In the genomic region with DNA sequence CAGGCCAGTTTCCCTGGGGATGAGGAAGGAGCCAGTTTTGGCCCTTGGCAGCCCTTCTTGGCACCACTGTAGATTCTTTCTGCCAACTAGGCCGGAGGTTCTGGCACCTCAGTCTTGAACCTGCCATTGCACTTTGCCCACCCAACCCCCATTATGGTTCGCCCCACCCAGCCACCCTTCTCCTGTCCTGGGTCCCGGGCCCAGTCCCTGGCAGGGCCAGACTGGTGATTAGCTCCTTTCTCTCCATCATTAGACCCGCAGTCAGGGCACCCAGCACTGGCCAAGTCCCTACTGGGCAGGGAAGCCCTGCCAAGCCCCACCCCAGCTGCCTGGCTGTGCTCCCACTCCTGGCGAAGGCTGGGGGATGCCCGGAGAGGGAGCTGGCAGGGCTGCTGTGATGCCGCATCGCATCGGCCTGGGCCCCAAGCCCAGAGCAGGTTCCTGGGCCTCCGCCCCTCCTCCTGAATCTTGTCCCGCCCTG, we compare ENCODE assay signal across 14 cellular contexts. TPM values are rescaled to one million over a fixed set of nuclear protein-coding genes. Genes with fewer than 3 reads are reported as not detected.
DNase-seq lines count a peak whose midpoint lies in the region; ATAC-seq, FAIRE-seq and TF ChIP-seq lines count a peak whose summit lies in the region.
"Had no signal": no experiment of that assay in that cellular context is flagged by ENCODE, and none has a peak within 500 bp of the region (broad histone marks: within the 10 kb centered on the region; RNA-seq: fewer than 3 reads in every experiment).

No MANE protein-coding gene starts in this region.

- no peaks in the 10 kb centered on the region for H3K4me1 Mint-ChIP-seq in activated naive CD4-positive, alpha-beta T cell treated with anti-CD3 and anti-CD28 coated beads for 36 hours (ENCODE audit: low read depth)
- peaks cover 7% of the 10 kb centered on the region for H3K4me1 Mint-ChIP-seq in stimulated activated memory B cell treated with anti-CD40 and anti-IgM and Interleukin-4, amounts not matched to agents 10 μg/mL and 1 μg/mL and 100 μg/mL, for 72 hours
- H3K4me1 Mint-ChIP-seq: activated CD4-positive, alpha-beta T cell treated with anti-CD3 and anti-CD28 coated beads, Interleukin-2, amount 10 ng/mL, durations not matched to agents 24 days and 14 days had no signal

- H3K27ac Mint-ChIP-seq in activated naive CD4-positive, alpha-beta T cell treated with anti-CD3 and anti-CD28 coated beads for 36 hours = no peak overlapping the region
- H3K27ac Mint-ChIP-seq in stimulated activated memory B cell treated with anti-CD40 and anti-IgM and Interleukin-4, amounts not matched to agents 10 μg/mL and 1 μg/mL and 100 μg/mL, for 72 hours = no peak overlapping the region
- H3K27ac Mint-ChIP-seq: activated CD4-positive, alpha-beta T cell treated with anti-CD3 and anti-CD28 coated beads, Interleukin-2, amount 10 ng/mL, durations not matched to agents 24 days and 14 days; T-helper 17 cell had no signal

- intact Hi-C loops in PC-3 (cut with micrococcal nuclease) = no loop called here
- intact Hi-C loops in activated naive CD4-positive, alpha-beta T cell treated with anti-CD3 and anti-CD28 coated beads for 36 hours (cut with micrococcal nuclease) = no loop called here

- no peak overlapping the region for H3K4me2 ChIP-seq in PC-3 (ENCODE audit: low read length)
- H3K4me2 ChIP-seq: KMS-11, PC-9 had no signal

- peak in 1 of 2 donors; percentile 53 for TF ChIP-seq EP300 in tibial nerve (IDR thresholded peaks at IDR 0.05)

- H3K27me3 ChIP-seq in PC-3 (ENCODE audit: low read length) = no peaks in the 10 kb centered on the region
- H3K27me3 ChIP-seq in tibial nerve = peaks cover 0 to 5% of the 10 kb centered on the region in 2 donors

- H3K4me3 ChIP-seq in PC-3 (ENCODE audit: low read length) (no peak overlapping the region), tibial nerve (no peak overlapping the region)
- H3K4me3 ChIP-seq: PC-9, upper lobe of left lung had no signal

- no peaks in the 10 kb centered on the region for H3K79me2 ChIP-seq in PC-3 (ENCODE audit: low read length)

- H3K9me2 ChIP-seq in PC-3 (replicated peaks; ENCODE audit: low read length) = no peaks in the 10 kb centered on the region

- 47 to 48% methylated on average over 9 to 11 of the region's 11 CpGs for WGBS in tibial nerve, 2 donors

- no peak overlapping the region for H3K9ac ChIP-seq in PC-3 (ENCODE audit: low read length)
- H3K9ac ChIP-seq: KMS-11 had no signal

- no peak overlapping the region for H3K4me3 Mint-ChIP-seq in activated naive CD4-positive, alpha-beta T cell treated with anti-CD3 and anti-CD28 coated beads for 36 hours
- no peak overlapping the region for H3K4me3 Mint-ChIP-seq in stimulated activated memory B cell treated with anti-CD40 and anti-IgM and Interleukin-4, amounts not matched to agents 10 μg/mL and 1 μg/mL and 100 μg/mL, for 72 hours
- H3K4me3 Mint-ChIP-seq: activated CD4-positive, alpha-beta T cell treated with anti-CD3 and anti-CD28 coated beads, Interleukin-2, amount 10 ng/mL, durations not matched to agents 24 days and 14 days; T-helper 17 cell had no signal

- TF ChIP-seq POLR2A in tibial nerve (IDR thresholded peaks at IDR 0.05) = no peak

- no peak for FAIRE-seq in frontal cortex (lab: Jason Lieb, UNC)

- no peaks in the 10 kb centered on the region for H3K9me3 Mint-ChIP-seq in activated naive CD4-positive, alpha-beta T cell treated with anti-CD3 and anti-CD28 coated beads for 36 hours
- H3K9me3 Mint-ChIP-seq in stimulated activated memory B cell treated with anti-CD40 and anti-IgM and Interleukin-4, amounts not matched to agents 10 μg/mL and 1 μg/mL and 100 μg/mL, for 72 hours = no peaks in the 10 kb centered on the region
- H3K9me3 Mint-ChIP-seq: activated CD4-positive, alpha-beta T cell treated with anti-CD3 and anti-CD28 coated beads, Interleukin-2, amount 10 ng/mL, durations not matched to agents 24 days and 14 days had no signal

- H3K36me3 Mint-ChIP-seq in activated naive CD4-positive, alpha-beta T cell treated with anti-CD3 and anti-CD28 coated beads for 36 hours (ENCODE audit: low read depth) = no peaks in the 10 kb centered on the region
- no peaks in the 10 kb centered on the region for H3K36me3 Mint-ChIP-seq in stimulated activated memory B cell treated with anti-CD40 and anti-IgM and Interleukin-4, amounts not matched to agents 10 μg/mL and 1 μg/mL and 100 μg/mL, for 72 hours

- H3K27ac ChIP-seq in PC-3 (ENCODE audit: low read length) = no peak overlapping the region
- peak overlapping the region; percentile 11 to 87 (median 76) for H3K27ac ChIP-seq in tibial nerve
- H3K27ac ChIP-seq: KMS-11, PC-9, upper lobe of left lung had no signal

- H3K36me3 ChIP-seq in PC-3 (ENCODE audit: low read depth, low read length) (no peaks in the 10 kb centered on the region), tibial nerve (no peaks in the 10 kb centered on the region)
- H3K36me3 ChIP-seq: upper lobe of left lung had no signal

- no peak overlapping the region for H2AFZ ChIP-seq in PC-3 (ENCODE audit: low read length)
- H2AFZ ChIP-seq: PC-9 had no signal

- no peaks in the 10 kb centered on the region for H3F3A ChIP-seq in PC-3 (ENCODE audit: low read length, unreplicated experiment)

- TF ChIP-seq CTCF in PC-3 (conservative IDR thresholded peaks at IDR 0.05; ENCODE audit: low read depth, low read length) = no peak
- no peak for TF ChIP-seq CTCF in tibial nerve (IDR thresholded peaks at IDR 0.05)

- POLR2A ChIA-PET in PC-3 (lab: Charles Lee; ENCODE audit: unreplicated experiment) = no interaction called here

- peak; percentile 25 for ATAC-seq in PC-3
- no peak for ATAC-seq in stimulated activated memory B cell treated with anti-CD40 and anti-IgM and Interleukin-4, amounts not matched to agents 10 μg/mL and 1 μg/mL and 100 μg/mL, for 72 hours
- ATAC-seq: T-helper 17 cell had no signal

- H4K20me1 ChIP-seq in PC-3 (ENCODE audit: low read length) = no peaks in the 10 kb centered on the region

- CTCF ChIA-PET in PC-3 (lab: Charles Lee) = interaction anchor here (0.6 kb wide), 1 partner anchor 18 kb away, joined by 3 read pairs; no protein-coding TSS in a partner anchor
- CTCF ChIA-PET in activated naive CD4-positive, alpha-beta T cell treated with anti-CD3 and anti-CD28 coated beads for 36 hours (lab: Charles Lee) = no interaction called here

- H3K4me1 ChIP-seq in PC-3 (ENCODE audit: insufficient read depth, low read length) = no peaks in the 10 kb centered on the region
- peaks cover 0 to 94% (median 60%) of the 10 kb centered on the region in 4 donors for H3K4me1 ChIP-seq in tibial nerve

- DNase-seq in PC-3 = no peak
- DNase-seq in frontal cortex (ENCODE audit: low spot score in 2 of 2) = peak; percentile 63 to 74
- DNase-seq in middle frontal gyrus (ENCODE audit: extremely low spot score, low spot score) = peak; percentile 67
- DNase-seq in tibial nerve (ENCODE audit: low spot score in 2 of 2) = no peak
- no peak for DNase-seq in kidney tubule cell (ENCODE audit: low spot score)
- no peak for DNase-seq in amniotic stem cell (lab: John Stamatoyannopoulos, UW)
- DNase-seq in activated naive CD4-positive, alpha-beta T cell treated with anti-CD3 and anti-CD28 coated beads for 36 hours = no peak
- DNase-seq: activated CD4-positive, alpha-beta T cell treated with anti-CD3 and anti-CD28 coated beads, Interleukin-2, amount 10 ng/mL, durations not matched to agents 24 days and 14 days; Caco-2; PC-9; T-helper 17 cell had no signal

- peaks cover 3% of the 10 kb centered on the region for H3K27me3 Mint-ChIP-seq in activated naive CD4-positive, alpha-beta T cell treated with anti-CD3 and anti-CD28 coated beads for 36 hours (ENCODE audit: low read depth)
- peaks cover 16% of the 10 kb centered on the region for H3K27me3 Mint-ChIP-seq in stimulated activated memory B cell treated with anti-CD40 and anti-IgM and Interleukin-4, amounts not matched to agents 10 μg/mL and 1 μg/mL and 100 μg/mL, for 72 hours

- BruUV-seq in PC-3 (replicated peaks; lab: Mats Ljungman, UMichigan) = no TSS peak

- H3K9me3 ChIP-seq in PC-3 (ENCODE audit: low read length) (no peaks in the 10 kb centered on the region), tibial nerve (no peaks in the 10 kb centered on the region)
- H3K9me3 ChIP-seq: Caco-2, upper lobe of left lung had no signal

RNA-seq across cellular contexts. Expression of a gene that starts 9.7 kb away (rescaled TPM):
- 11.7 and 15.3 TPM in 2 replicates for total RNA-seq in PC-3 (2014; rRNA removed)
- 2.9 TPM for total RNA-seq in frontal cortex
- total RNA-seq in tibial nerve = 1 to 10 TPM; 1.3 to 3.3 (median 1.9) TPM
- under 1 TPM; 0.20 to 0.38 TPM for total RNA-seq in activated naive CD4-positive, alpha-beta T cell treated with anti-CD3 and anti-CD28 coated beads for 36 hours

Comparison
In these comparisons a context has a peak if more than half of its experiments do, and no peak if none do; other contexts are left out.
1. DNase-seq: peak in frontal cortex (2 of 2) and middle frontal gyrus (single experiment); none in PC-3 (single experiment), tibial nerve (0 of 2), kidney tubule cell (single experiment), amniotic stem cell (single experiment) and activated naive CD4-positive, alpha-beta T cell treated with anti-CD3 and anti-CD28 coated beads for 36 hours (single experiment).